ENCODE assay signal across 1 cellular context in the genomic region with DNA sequence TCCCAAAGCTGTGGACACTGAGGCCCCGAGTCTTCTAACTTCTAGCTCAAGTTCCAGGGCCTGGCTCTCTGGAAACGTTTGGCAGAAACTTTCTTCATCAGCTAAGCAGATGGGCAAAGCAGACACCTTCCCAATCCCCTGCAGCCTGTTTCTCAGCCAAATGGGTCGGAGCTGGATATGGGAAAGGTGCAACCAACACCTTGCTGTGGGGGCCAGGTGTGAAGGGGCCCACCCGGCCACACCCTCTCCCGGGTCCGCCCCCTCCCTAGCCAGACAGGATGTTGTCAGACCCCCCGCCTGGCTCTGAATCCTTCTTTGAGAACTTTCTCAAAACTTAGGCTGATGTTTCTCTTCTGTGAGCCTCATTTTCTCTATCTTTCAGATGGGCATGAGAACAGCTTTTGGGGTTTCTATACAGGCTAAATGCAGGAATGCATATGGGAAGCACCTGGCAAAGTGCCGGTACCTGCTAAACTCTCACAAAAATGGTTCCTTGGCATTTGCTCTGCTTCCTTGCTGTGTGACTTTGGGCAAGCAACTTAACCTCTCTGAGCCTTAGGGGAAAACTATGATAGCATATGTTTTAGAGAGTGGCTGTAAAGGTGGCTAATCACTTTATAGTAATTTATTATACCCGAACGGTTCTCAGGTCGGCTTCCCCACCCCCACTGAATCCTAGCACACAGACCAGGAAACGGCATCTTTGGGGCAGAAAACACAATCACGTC.
TF ChIP-seq lines count a peak whose summit lies in the region.

No MANE protein-coding gene starts in this region.

TF ChIP-seq in SK-N-SH treated with all-trans-retinoic acid at 6 μM for 48 hours, 23 proteins besides CTCF, POLR2A, EP300 and RAD21 (continued from another document):
- TF ChIP-seq, protein P1, sequence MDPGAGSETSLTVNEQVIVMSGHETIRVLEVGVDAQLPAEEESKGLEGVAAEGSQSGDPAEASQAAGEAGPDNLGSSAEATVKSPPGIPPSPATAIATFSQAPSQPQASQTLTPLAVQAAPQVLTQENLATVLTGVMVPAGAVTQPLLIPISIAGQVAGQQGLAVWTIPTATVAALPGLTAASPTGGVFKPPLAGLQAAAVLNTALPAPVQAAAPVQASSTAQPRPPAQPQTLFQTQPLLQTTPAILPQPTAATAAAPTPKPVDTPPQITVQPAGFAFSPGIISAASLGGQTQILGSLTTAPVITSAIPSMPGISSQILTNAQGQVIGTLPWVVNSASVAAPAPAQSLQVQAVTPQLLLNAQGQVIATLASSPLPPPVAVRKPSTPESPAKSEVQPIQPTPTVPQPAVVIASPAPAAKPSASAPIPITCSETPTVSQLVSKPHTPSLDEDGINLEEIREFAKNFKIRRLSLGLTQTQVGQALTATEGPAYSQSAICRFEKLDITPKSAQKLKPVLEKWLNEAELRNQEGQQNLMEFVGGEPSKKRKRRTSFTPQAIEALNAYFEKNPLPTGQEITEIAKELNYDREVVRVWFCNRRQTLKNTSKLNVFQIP (CRISPR knock-in tag; IDR thresholded peaks at IDR 0.05; ENCODE audit: borderline replicate concordance, low read depth), result no peak
- TF ChIP-seq ZNF565 (CRISPR knock-in tag; conservative IDR thresholded peaks at IDR 0.05; ENCODE audit: low read depth), result no peak
- no peak for TF ChIP-seq PPARA (CRISPR knock-in tag; IDR thresholded peaks at IDR 0.05; ENCODE audit: borderline replicate concordance)
- no peak for TF ChIP-seq TOX (CRISPR knock-in tag; IDR thresholded peaks at IDR 0.05; ENCODE audit: borderline replicate concordance)
- no peak for TF ChIP-seq GLIS3 (CRISPR knock-in tag; IDR thresholded peaks at IDR 0.05)
- TF ChIP-seq CSDC2 (CRISPR knock-in tag; IDR thresholded peaks at IDR 0.05), result no peak
- TF ChIP-seq, protein P2, sequence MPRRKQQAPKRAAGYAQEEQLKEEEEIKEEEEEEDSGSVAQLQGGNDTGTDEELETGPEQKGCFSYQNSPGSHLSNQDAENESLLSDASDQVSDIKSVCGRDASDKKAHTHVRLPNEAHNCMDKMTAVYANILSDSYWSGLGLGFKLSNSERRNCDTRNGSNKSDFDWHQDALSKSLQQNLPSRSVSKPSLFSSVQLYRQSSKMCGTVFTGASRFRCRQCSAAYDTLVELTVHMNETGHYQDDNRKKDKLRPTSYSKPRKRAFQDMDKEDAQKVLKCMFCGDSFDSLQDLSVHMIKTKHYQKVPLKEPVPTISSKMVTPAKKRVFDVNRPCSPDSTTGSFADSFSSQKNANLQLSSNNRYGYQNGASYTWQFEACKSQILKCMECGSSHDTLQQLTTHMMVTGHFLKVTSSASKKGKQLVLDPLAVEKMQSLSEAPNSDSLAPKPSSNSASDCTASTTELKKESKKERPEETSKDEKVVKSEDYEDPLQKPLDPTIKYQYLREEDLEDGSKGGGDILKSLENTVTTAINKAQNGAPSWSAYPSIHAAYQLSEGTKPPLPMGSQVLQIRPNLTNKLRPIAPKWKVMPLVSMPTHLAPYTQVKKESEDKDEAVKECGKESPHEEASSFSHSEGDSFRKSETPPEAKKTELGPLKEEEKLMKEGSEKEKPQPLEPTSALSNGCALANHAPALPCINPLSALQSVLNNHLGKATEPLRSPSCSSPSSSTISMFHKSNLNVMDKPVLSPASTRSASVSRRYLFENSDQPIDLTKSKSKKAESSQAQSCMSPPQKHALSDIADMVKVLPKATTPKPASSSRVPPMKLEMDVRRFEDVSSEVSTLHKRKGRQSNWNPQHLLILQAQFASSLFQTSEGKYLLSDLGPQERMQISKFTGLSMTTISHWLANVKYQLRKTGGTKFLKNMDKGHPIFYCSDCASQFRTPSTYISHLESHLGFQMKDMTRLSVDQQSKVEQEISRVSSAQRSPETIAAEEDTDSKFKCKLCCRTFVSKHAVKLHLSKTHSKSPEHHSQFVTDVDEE (CRISPR knock-in tag; IDR thresholded peaks at IDR 0.05), result no peak
- TF ChIP-seq, protein P3, sequence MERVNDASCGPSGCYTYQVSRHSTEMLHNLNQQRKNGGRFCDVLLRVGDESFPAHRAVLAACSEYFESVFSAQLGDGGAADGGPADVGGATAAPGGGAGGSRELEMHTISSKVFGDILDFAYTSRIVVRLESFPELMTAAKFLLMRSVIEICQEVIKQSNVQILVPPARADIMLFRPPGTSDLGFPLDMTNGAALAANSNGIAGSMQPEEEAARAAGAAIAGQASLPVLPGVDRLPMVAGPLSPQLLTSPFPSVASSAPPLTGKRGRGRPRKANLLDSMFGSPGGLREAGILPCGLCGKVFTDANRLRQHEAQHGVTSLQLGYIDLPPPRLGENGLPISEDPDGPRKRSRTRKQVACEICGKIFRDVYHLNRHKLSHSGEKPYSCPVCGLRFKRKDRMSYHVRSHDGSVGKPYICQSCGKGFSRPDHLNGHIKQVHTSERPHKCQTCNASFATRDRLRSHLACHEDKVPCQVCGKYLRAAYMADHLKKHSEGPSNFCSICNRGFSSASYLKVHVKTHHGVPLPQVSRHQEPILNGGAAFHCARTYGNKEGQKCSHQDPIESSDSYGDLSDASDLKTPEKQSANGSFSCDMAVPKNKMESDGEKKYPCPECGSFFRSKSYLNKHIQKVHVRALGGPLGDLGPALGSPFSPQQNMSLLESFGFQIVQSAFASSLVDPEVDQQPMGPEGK (CRISPR knock-in tag; IDR thresholded peaks at IDR 0.05; ENCODE audit: borderline replicate concordance), result no peak
- no peak for TF ChIP-seq RARB (CRISPR knock-in tag; IDR thresholded peaks at IDR 0.05)
- TF ChIP-seq ARNTL (CRISPR knock-in tag; IDR thresholded peaks at IDR 0.05; ENCODE audit: borderline replicate concordance, low read depth), result no peak
- TF ChIP-seq, protein P4, sequence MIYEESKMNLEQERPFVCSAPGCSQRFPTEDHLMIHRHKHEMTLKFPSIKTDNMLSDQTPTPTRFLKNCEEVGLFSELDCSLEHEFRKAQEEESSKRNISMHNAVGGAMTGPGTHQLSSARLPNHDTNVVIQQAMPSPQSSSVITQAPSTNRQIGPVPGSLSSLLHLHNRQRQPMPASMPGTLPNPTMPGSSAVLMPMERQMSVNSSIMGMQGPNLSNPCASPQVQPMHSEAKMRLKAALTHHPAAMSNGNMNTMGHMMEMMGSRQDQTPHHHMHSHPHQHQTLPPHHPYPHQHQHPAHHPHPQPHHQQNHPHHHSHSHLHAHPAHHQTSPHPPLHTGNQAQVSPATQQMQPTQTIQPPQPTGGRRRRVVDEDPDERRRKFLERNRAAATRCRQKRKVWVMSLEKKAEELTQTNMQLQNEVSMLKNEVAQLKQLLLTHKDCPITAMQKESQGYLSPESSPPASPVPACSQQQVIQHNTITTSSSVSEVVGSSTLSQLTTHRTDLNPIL (CRISPR knock-in tag; IDR thresholded peaks at IDR 0.05; ENCODE audit: low read depth), result no peak
- TF ChIP-seq SNAI2 (CRISPR knock-in tag; IDR thresholded peaks at IDR 0.05), result no peak
- TF ChIP-seq ZNF70 (CRISPR knock-in tag; IDR thresholded peaks at IDR 0.05), result no peak
